Comparison of ENCODE assay signal across 21 cellular contexts in genomic region chr6:38018755-38019165, GRCh38.
DNase-seq lines count a peak whose midpoint lies in the region; ATAC-seq and TF ChIP-seq lines count a peak whose summit lies in the region.
"Had no signal": no experiment of that assay in that cellular context is flagged by ENCODE, and none has a peak within 500 bp of the region (broad histone marks: within the 10 kb centered on the region; RNA-seq: fewer than 3 reads in every experiment).

No MANE protein-coding gene starts in this region.

- no peak overlapping the region for H3K27ac ChIP-seq in 22Rv1
- H3K27ac ChIP-seq in CD4-positive, CD25-positive, alpha-beta regulatory T cell (ENCODE audit: insufficient read depth, low read length, poor library complexity, severe bottlenecking): no peak overlapping the region
- H3K27ac ChIP-seq in colonic mucosa: no peak overlapping the region
- no peak overlapping the region for H3K27ac ChIP-seq in CD4-positive, alpha-beta memory T cell (ENCODE audit: low read depth, low read length)
- H3K27ac ChIP-seq: right atrium auricular region, SJSA1, tibial nerve had no signal

- peaks cover 3% of the 10 kb centered on the region for H3K4me1 ChIP-seq in CD4-positive, CD25-positive, alpha-beta regulatory T cell (ENCODE audit: control insufficient read depth, insufficient read depth, low read length, poor library complexity, severe bottlenecking)
- H3K4me1 ChIP-seq in Loucy (ENCODE audit: insufficient read depth, low read length, poor library complexity, severe bottlenecking) (no peaks in the 10 kb centered on the region), colonic mucosa (peaks cover 3% of the 10 kb centered on the region)
- no peaks in the 10 kb centered on the region for H3K4me1 ChIP-seq in CD4-positive, alpha-beta memory T cell (ENCODE audit: insufficient read depth, low read length)
- H3K4me1 ChIP-seq: SJSA1 had no signal

- H3K9me3 ChIP-seq in CD4-positive, CD25-positive, alpha-beta regulatory T cell (ENCODE audit: control insufficient read depth in 2 of 2, low read length in 2 of 2): no peaks in the 10 kb centered on the region
- H3K9me3 ChIP-seq in Loucy (ENCODE audit: insufficient read depth, low read depth, low read length) (no peaks in the 10 kb centered on the region), colonic mucosa (no peaks in the 10 kb centered on the region)
- no peaks in the 10 kb centered on the region for H3K9me3 ChIP-seq in CD4-positive, alpha-beta memory T cell (ENCODE audit: control insufficient read depth in 1 of 2, low read length in 2 of 2)
- H3K9me3 ChIP-seq: MG63, right atrium auricular region, SJSA1, tibial nerve had no signal

- no peak for DNase-seq in CD4-positive, CD25-positive, alpha-beta regulatory T cell
- DNase-seq in colonic mucosa: peak; percentile 18
- no peak for DNase-seq in CD4-positive, alpha-beta memory T cell
- no peak for DNase-seq in NOMO-1 treated with DMSO at 0.1 percent for 48 hours (lab: John Stamatoyannopoulos, UW; ENCODE audit: unreplicated experiment)
- DNase-seq in DMS153 (lab: John Stamatoyannopoulos, UW): no peak
- DNase-seq in T1000 (lab: John Stamatoyannopoulos, UW): no peak
- DNase-seq: activated CD4-positive, alpha-beta T cell treated with anti-CD3 and anti-CD28 coated beads, Interleukin-2, amount 50 U/mL, for 1 hour; activated T-cell treated with anti-CD3 and anti-CD28 coated beads for 4 hours; amygdala; kidney; MG63; NCI-H1436; stimulated activated CD4-positive, alpha-beta T cell treated with anti-CD3 and anti-CD28 coated beads, Interleukin-12 subunit alpha, Interleukin-12 subunit beta, amount 100 ng/mL, for 4 hours; stimulated activated naive CD8-positive, alpha-beta T cell treated with anti-CD3 and anti-CD28 coated beads, Interleukin-15, amount 100 ng/mL, for 72 hours; T-helper 2 cell had no signal

- H3F3A ChIP-seq in Loucy (ENCODE audit: low read depth): no peaks in the 10 kb centered on the region

- no peaks in the 10 kb centered on the region for H3K27me3 Mint-ChIP-seq in CD4-positive, CD25-positive, alpha-beta regulatory T cell
- no peaks in the 10 kb centered on the region for H3K27me3 Mint-ChIP-seq in CD4-positive, alpha-beta memory T cell
- H3K27me3 Mint-ChIP-seq: memory B cell; stimulated activated naive CD8-positive, alpha-beta T cell treated with anti-CD3 and anti-CD28 coated beads, Interleukin-15, amount 100 ng/mL, for 72 hours had no signal

- H3K36me3 ChIP-seq in CD4-positive, CD25-positive, alpha-beta regulatory T cell (ENCODE audit: control insufficient read depth, insufficient read depth, low read length): no peaks in the 10 kb centered on the region
- H3K36me3 ChIP-seq in Loucy (ENCODE audit: insufficient read depth, low read length) (no peaks in the 10 kb centered on the region), colonic mucosa (no peaks in the 10 kb centered on the region)
- H3K36me3 ChIP-seq in CD4-positive, alpha-beta memory T cell (ENCODE audit: insufficient read depth, low read length): no peaks in the 10 kb centered on the region
- H3K36me3 ChIP-seq: MG63, right atrium auricular region, SJSA1, tibial nerve had no signal

- H3K36me3 Mint-ChIP-seq in CD4-positive, CD25-positive, alpha-beta regulatory T cell: no peaks in the 10 kb centered on the region
- peaks cover 2 to 4% of the 10 kb centered on the region in 2 donors for H3K36me3 Mint-ChIP-seq in CD4-positive, alpha-beta memory T cell
- H3K36me3 Mint-ChIP-seq: memory B cell had no signal

- H3K4me3 Mint-ChIP-seq in CD4-positive, CD25-positive, alpha-beta regulatory T cell: no peak overlapping the region
- H3K4me3 Mint-ChIP-seq in CD4-positive, alpha-beta memory T cell: no peak overlapping the region
- H3K4me3 Mint-ChIP-seq: memory B cell; stimulated activated naive CD8-positive, alpha-beta T cell treated with anti-CD3 and anti-CD28 coated beads, Interleukin-15, amount 100 ng/mL, for 72 hours had no signal

- no peak overlapping the region for H2AFZ ChIP-seq in Loucy (ENCODE audit: low read length)

- peaks cover 10 to 53% (median 34%) of the 10 kb centered on the region in 4 donors for H3K4me1 Mint-ChIP-seq in CD4-positive, CD25-positive, alpha-beta regulatory T cell
- peaks cover 23 to 44% (median 35%) of the 10 kb centered on the region in 4 donors for H3K4me1 Mint-ChIP-seq in CD4-positive, alpha-beta memory T cell

- CTCF ChIA-PET in CD4-positive, alpha-beta memory T cell (lab: Charles Lee; ENCODE audit: partially characterized antibody): interaction anchor here (0.8 kb wide), 1 partner anchor 10 kb away, joined by 3 read pairs; no protein-coding TSS in a partner anchor

- POLR2A ChIA-PET in CD4-positive, alpha-beta memory T cell (lab: Charles Lee; ENCODE audit: partially characterized antibody): no interaction called here

- no peak overlapping the region for H3K4me2 ChIP-seq in Loucy (ENCODE audit: low read depth, low read length, poor library complexity, severe bottlenecking)

- TF ChIP-seq CTCF in 22Rv1 (IDR thresholded peaks at IDR 0.05): peak; percentile 56
- peak; percentile 54 for TF ChIP-seq CTCF in Loucy (conservative IDR thresholded peaks at IDR 0.05; ENCODE audit: low read length)
- TF ChIP-seq CTCF in colonic mucosa (IDR thresholded peaks at IDR 0.05): no peak

- no peaks in the 10 kb centered on the region for H3K9me3 Mint-ChIP-seq in CD4-positive, CD25-positive, alpha-beta regulatory T cell
- peaks cover 0 to 8% (median under 1%) of the 10 kb centered on the region in 8 donors for H3K9me3 Mint-ChIP-seq in CD4-positive, alpha-beta memory T cell
- H3K9me3 Mint-ChIP-seq: memory B cell; stimulated activated naive CD8-positive, alpha-beta T cell treated with anti-CD3 and anti-CD28 coated beads, Interleukin-15, amount 100 ng/mL, for 72 hours had no signal

- peak overlapping the region in 2 of 3 donors; percentile 9 to 71 for H3K27ac Mint-ChIP-seq in CD4-positive, CD25-positive, alpha-beta regulatory T cell
- H3K27ac Mint-ChIP-seq in CD4-positive, alpha-beta memory T cell: no peak overlapping the region
- H3K27ac Mint-ChIP-seq: memory B cell; stimulated activated naive CD8-positive, alpha-beta T cell treated with anti-CD3 and anti-CD28 coated beads, Interleukin-15, amount 100 ng/mL, for 72 hours had no signal

- no peaks in the 10 kb centered on the region for H3K9me2 ChIP-seq in Loucy (replicated peaks; ENCODE audit: low read depth, low read length)

- no peak overlapping the region for H3K9ac ChIP-seq in Loucy (ENCODE audit: low read depth, low read length, poor library complexity, severe bottlenecking)
- no peak overlapping the region for H3K9ac ChIP-seq in colonic mucosa (ENCODE audit: low read depth in 2 of 2, low read length in 2 of 2)

- H3K27me3 ChIP-seq in CD4-positive, CD25-positive, alpha-beta regulatory T cell (ENCODE audit: control insufficient read depth, insufficient read depth, low read length): no peaks in the 10 kb centered on the region
- H3K27me3 ChIP-seq in Loucy (ENCODE audit: insufficient read depth, low read length, poor library complexity, severe bottlenecking) (no peaks in the 10 kb centered on the region), colonic mucosa (no peaks in the 10 kb centered on the region)
- no peaks in the 10 kb centered on the region for H3K27me3 ChIP-seq in CD4-positive, alpha-beta memory T cell (ENCODE audit: insufficient read depth, low read length)
- H3K27me3 ChIP-seq: MG63, right atrium auricular region, SJSA1, tibial nerve had no signal

- H3K4me3 ChIP-seq in CD4-positive, CD25-positive, alpha-beta regulatory T cell (ENCODE audit: low read depth, low read length): no peak overlapping the region
- H3K4me3 ChIP-seq in Loucy (ENCODE audit: low read length, poor library complexity, severe bottlenecking) (no peak overlapping the region), colonic mucosa (no peak overlapping the region)
- H3K4me3 ChIP-seq in CD4-positive, alpha-beta memory T cell (ENCODE audit: low read length in 2 of 2): no peak overlapping the region
- H3K4me3 ChIP-seq: MG63, right atrium auricular region, SJSA1, tibial nerve had no signal

- intact Hi-C loops in colonic mucosa (cut with DNase I): loop anchor here (10.0 kb wide), 1 partner anchor 224 kb away; no protein-coding TSS in a partner anchor
- intact Hi-C loops in CD4-positive, alpha-beta memory T cell (cut with micrococcal nuclease): no loop called here

- H3K79me2 ChIP-seq in Loucy (ENCODE audit: insufficient read depth, low read length): peaks cover 79% of the 10 kb centered on the region

- H4K20me1 ChIP-seq in Loucy (ENCODE audit: insufficient read depth, low read length, poor library complexity, severe bottlenecking): peaks cover 9% of the 10 kb centered on the region

- no peak for ATAC-seq in CD4-positive, CD25-positive, alpha-beta regulatory T cell (ENCODE audit: low read depth in 2 of 2)
- ATAC-seq: stimulated activated naive CD8-positive, alpha-beta T cell treated with anti-CD3 and anti-CD28 coated beads, Interleukin-15, amount 100 ng/mL, for 72 hours had no signal

Comparison
In these comparisons a context has a peak if more than half of its experiments do, and no peak if none do; other contexts are left out.
1. H3K27ac Mint-ChIP-seq: peak in CD4-positive, CD25-positive, alpha-beta regulatory T cell (2 of 3); none in CD4-positive, alpha-beta memory T cell (0 of 7).